Comparison of ENCODE assay signal across 16 cellular contexts in genomic region chr12:92612611-92613010, GRCh38.
"Had no signal": no experiment of that assay in that cellular context is flagged by ENCODE, and none has a peak within 500 bp of the region (broad histone marks: within the 10 kb centered on the region; RNA-seq: fewer than 3 reads in every experiment).

No MANE protein-coding gene starts in this region.

- H3K36me3 Mint-ChIP-seq: memory B cell had no signal

- ATAC-seq: activated naive CD8-positive, alpha-beta T cell treated with anti-CD3 and anti-CD28 coated beads, Interleukin-2, amount 50 U/mL, for 24 hours; mucosa of descending colon; naive thymus-derived CD4-positive, alpha-beta T cell; T-helper 17 cell had no signal

- FAIRE-seq: endometrium, urothelium cell line had no signal

- H3K36me3 ChIP-seq: esophagus muscularis mucosa, left ventricle myocardium inferior, thyroid gland had no signal

- H3K4me3 ChIP-seq: esophagus muscularis mucosa, left ventricle myocardium inferior, mucosa of descending colon, thyroid gland had no signal

- H3K4me1 ChIP-seq: esophagus muscularis mucosa, left ventricle myocardium inferior, parathyroid adenoma, thyroid gland had no signal

- H3K27me3 ChIP-seq: esophagus muscularis mucosa, thyroid gland had no signal

- H3K9me3 ChIP-seq: esophagus muscularis mucosa, left ventricle myocardium inferior, mucosa of descending colon, thyroid gland had no signal

- H3K4me3 Mint-ChIP-seq: activated CD4-positive, alpha-beta T cell treated with anti-CD3 and anti-CD28 coated beads, Interleukin-2, amount 10 ng/mL, durations not matched to agents 24 days and 14 days; activated naive CD8-positive, alpha-beta T cell treated with anti-CD3 and anti-CD28 coated beads, Interleukin-2, amount 50 U/mL, for 24 hours; memory B cell; naive thymus-derived CD4-positive, alpha-beta T cell; T-helper 17 cell had no signal

- H3K27me3 Mint-ChIP-seq: activated CD4-positive, alpha-beta T cell treated with anti-CD3 and anti-CD28 coated beads, Interleukin-2, amount 10 ng/mL, durations not matched to agents 24 days and 14 days; activated naive CD8-positive, alpha-beta T cell treated with anti-CD3 and anti-CD28 coated beads, Interleukin-2, amount 50 U/mL, for 24 hours; memory B cell; naive thymus-derived CD4-positive, alpha-beta T cell; T-helper 17 cell had no signal

- H3K27ac ChIP-seq: esophagus muscularis mucosa, left ventricle myocardium inferior, parathyroid adenoma, thyroid gland had no signal

- DNase-seq: activated CD4-positive, alpha-beta T cell treated with anti-CD3 and anti-CD28 coated beads, Interleukin-2, amount 10 ng/mL, durations not matched to agents 24 days and 14 days; activated effector memory CD4-positive, alpha-beta T cell treated with anti-CD3 and anti-CD28 coated beads, Interleukin-2, amount 50 U/mL, for 16 hours; activated naive CD8-positive, alpha-beta T cell treated with anti-CD3 and anti-CD28 coated beads, Interleukin-2, amount 50 U/mL, for 24 hours; aorta; hippocampal formation; left ventricle myocardium inferior; mucosa of descending colon; naive thymus-derived CD4-positive, alpha-beta T cell; stimulated activated CD4-positive, alpha-beta T cell treated with anti-CD3 and anti-CD28 coated beads, Interleukin-1b, Interleukin-23, amount 100 ng/mL, for 48 hours; T-helper 17 cell; thyroid gland had no signal

- H3K9me3 Mint-ChIP-seq: memory B cell had no signal
